In genomic region chr17:77445908-77446535, GRCh38 we compare ENCODE assay signal across 9 cellular contexts.
DNase-seq lines count a peak whose midpoint lies in the region; ATAC-seq, FAIRE-seq and TF ChIP-seq lines count a peak whose summit lies in the region.
"Had no signal": no experiment of that assay in that cellular context is flagged by ENCODE, and none has a peak within 500 bp of the region (broad histone marks: within the 10 kb centered on the region; RNA-seq: fewer than 3 reads in every experiment).

No MANE protein-coding gene starts in this region.

- POLR2A ChIA-PET in activated B cell treated with CpG ODN at 0.5 μM for 24 hours (lab: Charles Lee) = interaction anchor here (0.9 to 23.2 kb wide), 18 partner anchors 6 to 512 kb away, joined by 3 to 831 read pairs (median 10); partner anchors contain the start of gene TNRC6C

- no peak for FAIRE-seq in frontal cortex (lab: Jason Lieb, UNC)
- FAIRE-seq: G401.6 had no signal

- DNase-seq in Ammon's horn (ENCODE audit: low spot score) (peak; percentile 35), activated B cell treated with CpG ODN at 0.5 μM for 24 hours (no peak), Right ventricle myocardium superior (peak; percentile 70), NCI-H1417 treated with DMSO at 0.1 percent for 48 hours (lab: John Stamatoyannopoulos, UW) (no peak), frontal cortex (ENCODE audit: low spot score in 2 of 2) (no peak), cerebellar nuclear complex (lab: John Stamatoyannopoulos, UW) (no peak)
- no peak for DNase-seq in stimulated activated naive B cell treated with anti-CD40 and anti-IgM and Interleukin-4, amounts not matched to agents 10 μg/mL and 1 μg/mL and 100 μg/mL, for 72 hours

- H3K27me3 Mint-ChIP-seq in activated B cell treated with CpG ODN at 0.5 μM for 24 hours = no peaks in the 10 kb centered on the region
- H3K27me3 Mint-ChIP-seq in stimulated activated naive B cell treated with anti-CD40 and anti-IgM and Interleukin-4, amounts not matched to agents 10 μg/mL and 1 μg/mL and 100 μg/mL, for 72 hours = no peaks in the 10 kb centered on the region

- TF ChIP-seq CTCF in activated B cell treated with CpG ODN at 0.5 μM for 24 hours (IDR thresholded peaks at IDR 0.05) = no peak

- H3K9me3 Mint-ChIP-seq in activated B cell treated with CpG ODN at 0.5 μM for 24 hours = no peaks in the 10 kb centered on the region
- H3K9me3 Mint-ChIP-seq in stimulated activated naive B cell treated with anti-CD40 and anti-IgM and Interleukin-4, amounts not matched to agents 10 μg/mL and 1 μg/mL and 100 μg/mL, for 72 hours = no peaks in the 10 kb centered on the region

- ATAC-seq in HG02678 (IDR thresholded peaks at IDR 0.05; ENCODE audit: unreplicated experiment) = peak; percentile 31
- ATAC-seq in activated B cell treated with CpG ODN at 0.5 μM for 24 hours (ENCODE audit: low read depth) = peak; percentile 32
- ATAC-seq in Right ventricle myocardium superior (ENCODE audit: poor library complexity) = peak; percentile 42
- peak; percentile 28 to 40 for ATAC-seq in stimulated activated naive B cell treated with anti-CD40 and anti-IgM and Interleukin-4, amounts not matched to agents 10 μg/mL and 1 μg/mL and 100 μg/mL, for 72 hours (replicated peaks)

- H3K27ac Mint-ChIP-seq in activated B cell treated with CpG ODN at 0.5 μM for 24 hours = peak overlapping the region; percentile 94
- peak overlapping the region; percentile 95 for H3K27ac Mint-ChIP-seq in stimulated activated naive B cell treated with anti-CD40 and anti-IgM and Interleukin-4, amounts not matched to agents 10 μg/mL and 1 μg/mL and 100 μg/mL, for 72 hours

- CTCF ChIA-PET in activated B cell treated with CpG ODN at 0.5 μM for 24 hours (lab: Charles Lee) = interaction anchor here (1.0 to 2.3 kb wide), 8 partner anchors 9 to 49 kb away, joined by 3 to 19 read pairs (median 6); no protein-coding TSS in a partner anchor

- H3K4me3 Mint-ChIP-seq in activated B cell treated with CpG ODN at 0.5 μM for 24 hours = peak overlapping the region; percentile 80
- peak overlapping the region; percentile 65 to 72 for H3K4me3 Mint-ChIP-seq in stimulated activated naive B cell treated with anti-CD40 and anti-IgM and Interleukin-4, amounts not matched to agents 10 μg/mL and 1 μg/mL and 100 μg/mL, for 72 hours

- intact Hi-C loops in activated B cell treated with CpG ODN at 0.5 μM for 24 hours (cut with micrococcal nuclease) (loop anchor here (1.0 to 10.0 kb wide), 6 partner anchors 19 to 891 kb away; partner anchors contain the start of gene TMC6), Right ventricle myocardium superior (cut with DNase I) (no loop called here)

- peaks cover 93% of the 10 kb centered on the region for H3K4me1 Mint-ChIP-seq in activated B cell treated with CpG ODN at 0.5 μM for 24 hours
- H3K4me1 Mint-ChIP-seq in stimulated activated naive B cell treated with anti-CD40 and anti-IgM and Interleukin-4, amounts not matched to agents 10 μg/mL and 1 μg/mL and 100 μg/mL, for 72 hours = peaks cover 62 to 100% of the 10 kb centered on the region in 2 donors

- peaks cover 15% of the 10 kb centered on the region for H3K36me3 Mint-ChIP-seq in activated B cell treated with CpG ODN at 0.5 μM for 24 hours (ENCODE audit: low read depth)
- peaks cover 25 to 33% of the 10 kb centered on the region in 2 donors for H3K36me3 Mint-ChIP-seq in stimulated activated naive B cell treated with anti-CD40 and anti-IgM and Interleukin-4, amounts not matched to agents 10 μg/mL and 1 μg/mL and 100 μg/mL, for 72 hours

Comparison
In these comparisons a context has a peak if more than half of its experiments do, and no peak if none do; other contexts are left out.
1. DNase-seq: peak in Ammon's horn (single experiment) and Right ventricle myocardium superior (single experiment); none in activated B cell treated with CpG ODN at 0.5 μM for 24 hours (single experiment), stimulated activated naive B cell treated with anti-CD40 and anti-IgM and Interleukin-4, amounts not matched to agents 10 μg/mL and 1 μg/mL and 100 μg/mL, for 72 hours (single experiment), NCI-H1417 treated with DMSO at 0.1 percent for 48 hours (single experiment), frontal cortex (0 of 2) and cerebellar nuclear complex (0 of 2).
2. Peak in every context shown above with its lines, with median percentiles within 50 percentile points of each other: ATAC-seq.